Comparison of ENCODE assay signal across 1 cellular context in genomic region chr16:16325439-16325838, GRCh38. TPM values are rescaled to one million over a fixed set of nuclear protein-coding genes. Genes with fewer than 3 reads are reported as not detected.
"Had no signal": no experiment of that assay in that cellular context is flagged by ENCODE, and none has a peak within 500 bp of the region (broad histone marks: within the 10 kb centered on the region; RNA-seq: fewer than 3 reads in every experiment).

No MANE protein-coding gene starts in this region.

RNA-seq across cellular contexts. Expression of gene NPIPA7, which starts 53.5 kb away (rescaled TPM):
- total RNA-seq: mononuclear cell had no signal
